8 cellular contexts compared by ENCODE assay signal in genomic region chr19:52095172-52096014, GRCh38. TPM values are rescaled to one million over a fixed set of nuclear protein-coding genes. Genes with fewer than 3 reads are reported as not detected.
DNase-seq lines count a peak whose midpoint lies in the region; ATAC-seq and TF ChIP-seq lines count a peak whose summit lies in the region.

Gene ZNF841 (minus strand): TSS chr19:52095765. CDS start chr19:52084801, 10,964 bp downstream.

- peak within 1 kb of the TSS; percentile 100 for H3K4me3 ChIP-seq in fibroblast of villous mesenchyme (ENCODE audit: low read depth, low read length)

- TF ChIP-seq RAD21 in Ishikawa (IDR thresholded peaks at IDR 0.05; ENCODE audit: low read depth): no peak

- peak; percentile 83 for DNase-seq in CD1c-positive myeloid dendritic cell (ENCODE audit: extremely low spot score)
- peak; percentile 81 to 88 for DNase-seq in SHP77 (lab: John Stamatoyannopoulos, UW)
- DNase-seq in activated gamma-delta T cell (lab: John Stamatoyannopoulos, UW): peak; percentile 65
- peak; percentile 94 for DNase-seq in fibroblast of villous mesenchyme (ENCODE audit: low read depth)
- DNase-seq in nephron progenitor cell: peak; percentile 91
- peak; percentile 81 for DNase-seq in stimulated activated naive CD4-positive, alpha-beta T cell treated with Interleukin-2 at 50 U/mL for 16 hours (lab: John Stamatoyannopoulos, UW)

- peak within 1 kb of the TSS; percentile 68 for H3K27ac Mint-ChIP-seq in nephron progenitor cell

- H3K36me3 Mint-ChIP-seq in nephron progenitor cell (ENCODE audit: low read depth): peaks cover 63% of the 10 kb centered on the region

- no peak for TF ChIP-seq EP300 in Ishikawa (IDR thresholded peaks at IDR 0.05; ENCODE audit: borderline replicate concordance)

- no peak for TF ChIP-seq CTCF in fibroblast of villous mesenchyme (IDR thresholded peaks at IDR 0.05; ENCODE audit: insufficient read depth, low read depth, low read length)
- no peak for TF ChIP-seq CTCF in nephron progenitor cell (IDR thresholded peaks at IDR 0.05)

- peaks cover 98% of the 10 kb centered on the region for H3K9me3 Mint-ChIP-seq in nephron progenitor cell

- peaks cover 3% of the 10 kb centered on the region for H3K27me3 Mint-ChIP-seq in nephron progenitor cell (ENCODE audit: low read depth, poor library complexity)

- peak; percentile 53 for ATAC-seq in GM21367 (IDR thresholded peaks at IDR 0.05; ENCODE audit: unreplicated experiment)

- H3K4me1 Mint-ChIP-seq in nephron progenitor cell: peaks cover 16% of the 10 kb centered on the region

- peak within 1 kb of the TSS; percentile 93 for H3K4me3 Mint-ChIP-seq in nephron progenitor cell

TF ChIP-seq in Ishikawa, 13 proteins besides CTCF, POLR2A, EP300 and RAD21:
- TF ChIP-seq, protein P1, sequence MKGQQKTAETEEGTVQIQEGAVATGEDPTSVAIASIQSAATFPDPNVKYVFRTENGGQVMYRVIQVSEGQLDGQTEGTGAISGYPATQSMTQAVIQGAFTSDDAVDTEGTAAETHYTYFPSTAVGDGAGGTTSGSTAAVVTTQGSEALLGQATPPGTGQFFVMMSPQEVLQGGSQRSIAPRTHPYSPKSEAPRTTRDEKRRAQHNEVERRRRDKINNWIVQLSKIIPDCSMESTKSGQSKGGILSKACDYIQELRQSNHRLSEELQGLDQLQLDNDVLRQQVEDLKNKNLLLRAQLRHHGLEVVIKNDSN (IDR thresholded peaks at IDR 0.05): no peak
- TF ChIP-seq MAX (IDR thresholded peaks at IDR 0.05) (peak; percentile 17), EGR1 (IDR thresholded peaks at IDR 0.05) (no peak), ZBTB7A (IDR thresholded peaks at IDR 0.05; ENCODE audit: low read depth) (no peak), YY1 (IDR thresholded peaks at IDR 0.05; ENCODE audit: low read depth) (no peak), CEBPB (IDR thresholded peaks at IDR 0.05) (no peak), FOXM1 (IDR thresholded peaks at IDR 0.05; ENCODE audit: borderline replicate concordance, low read depth) (no peak), TAF1 (IDR thresholded peaks at IDR 0.05; ENCODE audit: low read depth) (peak; percentile 55)
- TF ChIP-seq, protein P2, sequence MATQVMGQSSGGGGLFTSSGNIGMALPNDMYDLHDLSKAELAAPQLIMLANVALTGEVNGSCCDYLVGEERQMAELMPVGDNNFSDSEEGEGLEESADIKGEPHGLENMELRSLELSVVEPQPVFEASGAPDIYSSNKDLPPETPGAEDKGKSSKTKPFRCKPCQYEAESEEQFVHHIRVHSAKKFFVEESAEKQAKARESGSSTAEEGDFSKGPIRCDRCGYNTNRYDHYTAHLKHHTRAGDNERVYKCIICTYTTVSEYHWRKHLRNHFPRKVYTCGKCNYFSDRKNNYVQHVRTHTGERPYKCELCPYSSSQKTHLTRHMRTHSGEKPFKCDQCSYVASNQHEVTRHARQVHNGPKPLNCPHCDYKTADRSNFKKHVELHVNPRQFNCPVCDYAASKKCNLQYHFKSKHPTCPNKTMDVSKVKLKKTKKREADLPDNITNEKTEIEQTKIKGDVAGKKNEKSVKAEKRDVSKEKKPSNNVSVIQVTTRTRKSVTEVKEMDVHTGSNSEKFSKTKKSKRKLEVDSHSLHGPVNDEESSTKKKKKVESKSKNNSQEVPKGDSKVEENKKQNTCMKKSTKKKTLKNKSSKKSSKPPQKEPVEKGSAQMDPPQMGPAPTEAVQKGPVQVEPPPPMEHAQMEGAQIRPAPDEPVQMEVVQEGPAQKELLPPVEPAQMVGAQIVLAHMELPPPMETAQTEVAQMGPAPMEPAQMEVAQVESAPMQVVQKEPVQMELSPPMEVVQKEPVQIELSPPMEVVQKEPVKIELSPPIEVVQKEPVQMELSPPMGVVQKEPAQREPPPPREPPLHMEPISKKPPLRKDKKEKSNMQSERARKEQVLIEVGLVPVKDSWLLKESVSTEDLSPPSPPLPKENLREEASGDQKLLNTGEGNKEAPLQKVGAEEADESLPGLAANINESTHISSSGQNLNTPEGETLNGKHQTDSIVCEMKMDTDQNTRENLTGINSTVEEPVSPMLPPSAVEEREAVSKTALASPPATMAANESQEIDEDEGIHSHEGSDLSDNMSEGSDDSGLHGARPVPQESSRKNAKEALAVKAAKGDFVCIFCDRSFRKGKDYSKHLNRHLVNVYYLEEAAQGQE (IDR thresholded peaks at IDR 0.05; ENCODE audit: low read depth): no peak

RNA-seq across cellular contexts. Expression of gene ZNF841, which starts in this region (rescaled TPM):
- total RNA-seq in fibroblast of villous mesenchyme: 22.9 and 41.9 TPM in 2 replicates

Comparison
In these comparisons a context has a peak if more than half of its experiments do, and no peak if none do; other contexts are left out.
1. Peak in every context shown above with its lines: DNase-seq, ATAC-seq and H3K4me3 ChIP-seq.